In genomic region chr7:151128144-151128543, GRCh38 we compare ENCODE assay signal across 17 cellular contexts. TPM values are rescaled to one million over a fixed set of nuclear protein-coding genes. Genes with fewer than 3 reads are reported as not detected.
DNase-seq lines count a peak whose midpoint lies in the region; ATAC-seq and TF ChIP-seq lines count a peak whose summit lies in the region.
"Had no signal": no experiment of that assay in that cellular context is flagged by ENCODE, and none has a peak within 500 bp of the region (broad histone marks: within the 10 kb centered on the region; RNA-seq: fewer than 3 reads in every experiment).

No MANE protein-coding gene starts in this region.

- TF ChIP-seq CTCF in right atrium auricular region (IDR thresholded peaks at IDR 0.05) (no peak), nephron (IDR thresholded peaks at IDR 0.05; ENCODE audit: unreplicated experiment in 3 of 3) (no peak)

- H3K36me3 Mint-ChIP-seq in activated T-helper 1 cell treated with anti-CD3 and anti-CD28 coated beads, Interleukin-12 subunit alpha, Interleukin-12 subunit beta, Interleukin-2, Interleukin-4 antibody, amounts not matched to agents 30 ng/mL and 10 ng/mL and 1 ng/mL, durations not matched to agents 14 hours and 24 hours and 36 hours (ENCODE audit: low read depth): no peaks in the 10 kb centered on the region
- peaks cover 58% of the 10 kb centered on the region for H3K36me3 Mint-ChIP-seq in nephron (ENCODE audit: low read depth)

- H3K27ac Mint-ChIP-seq in activated T-helper 1 cell treated with anti-CD3 and anti-CD28 coated beads, Interleukin-12 subunit alpha, Interleukin-12 subunit beta, Interleukin-2, Interleukin-4 antibody, amounts not matched to agents 30 ng/mL and 10 ng/mL and 1 ng/mL, durations not matched to agents 14 hours and 24 hours and 36 hours: peak overlapping the region; percentile 11
- no peak overlapping the region for H3K27ac Mint-ChIP-seq in nephron
- H3K27ac Mint-ChIP-seq: B cell; CD4-positive, alpha-beta T cell; HFFc6 had no signal

- ATAC-seq in left ventricle myocardium superior (no peak), HG02884 (IDR thresholded peaks at IDR 0.05; ENCODE audit: unreplicated experiment) (no peak)
- ATAC-seq: GM12878 had no signal

- no peaks in the 10 kb centered on the region for H3K4me1 Mint-ChIP-seq in activated T-helper 1 cell treated with anti-CD3 and anti-CD28 coated beads, Interleukin-12 subunit alpha, Interleukin-12 subunit beta, Interleukin-2, Interleukin-4 antibody, amounts not matched to agents 30 ng/mL and 10 ng/mL and 1 ng/mL, durations not matched to agents 14 hours and 24 hours and 36 hours (ENCODE audit: low read depth)
- H3K4me1 Mint-ChIP-seq in nephron: peaks cover 52% of the 10 kb centered on the region

- H3K4me3 Mint-ChIP-seq in activated T-helper 1 cell treated with anti-CD3 and anti-CD28 coated beads, Interleukin-12 subunit alpha, Interleukin-12 subunit beta, Interleukin-2, Interleukin-4 antibody, amounts not matched to agents 30 ng/mL and 10 ng/mL and 1 ng/mL, durations not matched to agents 14 hours and 24 hours and 36 hours: no peak overlapping the region
- H3K4me3 Mint-ChIP-seq in nephron: peak overlapping the region in 2 of 3 experiments; percentile 6 to 54
- H3K4me3 Mint-ChIP-seq: B cell; CD4-positive, alpha-beta T cell; HFFc6 had no signal

- H3K36me3 ChIP-seq in right atrium auricular region: peaks cover 31% of the 10 kb centered on the region

- no peak overlapping the region for H3K4me3 ChIP-seq in right atrium auricular region
- H3K4me3 ChIP-seq: GM12878, HAP-1 had no signal

- no peak overlapping the region for H3K27ac ChIP-seq in right atrium auricular region

- H3K27me3 ChIP-seq in right atrium auricular region: no peaks in the 10 kb centered on the region

- no peaks in the 10 kb centered on the region for H3K9me3 ChIP-seq in right atrium auricular region
- H3K9me3 ChIP-seq: HAP-1 had no signal

- H3K4me1 ChIP-seq in right atrium auricular region: peaks cover 0 to 15% of the 10 kb centered on the region in 2 donors
- H3K4me1 ChIP-seq: HAP-1 had no signal

- intact Hi-C loops in left ventricle myocardium superior (cut with micrococcal nuclease): loop anchor here (5.0 kb wide), 1 partner anchor 44 kb away; no protein-coding TSS in a partner anchor
- intact Hi-C loops in activated T-helper 1 cell treated with anti-CD3 and anti-CD28 coated beads, Interleukin-12 subunit alpha, Interleukin-12 subunit beta, Interleukin-2, Interleukin-4 antibody, amounts not matched to agents 30 ng/mL and 10 ng/mL and 1 ng/mL, durations not matched to agents 14 hours and 24 hours and 36 hours (cut with micrococcal nuclease): no loop called here

- no peaks in the 10 kb centered on the region for H3K9me3 Mint-ChIP-seq in activated T-helper 1 cell treated with anti-CD3 and anti-CD28 coated beads, Interleukin-12 subunit alpha, Interleukin-12 subunit beta, Interleukin-2, Interleukin-4 antibody, amounts not matched to agents 30 ng/mL and 10 ng/mL and 1 ng/mL, durations not matched to agents 14 hours and 24 hours and 36 hours
- no peaks in the 10 kb centered on the region for H3K9me3 Mint-ChIP-seq in nephron
- H3K9me3 Mint-ChIP-seq: CD4-positive, alpha-beta T cell; HFFc6 had no signal

- H3K27me3 Mint-ChIP-seq in activated T-helper 1 cell treated with anti-CD3 and anti-CD28 coated beads, Interleukin-12 subunit alpha, Interleukin-12 subunit beta, Interleukin-2, Interleukin-4 antibody, amounts not matched to agents 30 ng/mL and 10 ng/mL and 1 ng/mL, durations not matched to agents 14 hours and 24 hours and 36 hours (ENCODE audit: insufficient read depth): no peaks in the 10 kb centered on the region
- peaks cover 14% of the 10 kb centered on the region for H3K27me3 Mint-ChIP-seq in nephron (ENCODE audit: low read depth)
- H3K27me3 Mint-ChIP-seq: CD4-positive, alpha-beta T cell had no signal

- DNase-seq in left ventricle myocardium superior (peak; percentile 20), right atrium auricular region (ENCODE audit: low spot score) (no peak), HK-2 (ENCODE audit: unreplicated experiment) (no peak)
- no peak for DNase-seq in activated T-helper 1 cell treated with anti-CD3 and anti-CD28 coated beads, Interleukin-12 subunit alpha, Interleukin-12 subunit beta, Interleukin-2, Interleukin-4 antibody, amounts not matched to agents 30 ng/mL and 10 ng/mL and 1 ng/mL, durations not matched to agents 14 hours and 24 hours and 36 hours (ENCODE audit: low spot score)
- DNase-seq in activated naive CD4-positive, alpha-beta T cell treated with Interleukin-2 at 50 U/mL for 16 hours: no peak
- DNase-seq: C1 segment of cervical spinal cord; CD4-positive, alpha-beta T cell; DMS79; HFFc6 had no signal

RNA-seq across cellular contexts. Expression of gene GBX1, which starts 39.4 kb away (rescaled TPM):
- 1.5 TPM for total RNA-seq in left ventricle myocardium superior
- not detected for total RNA-seq in right atrium auricular region
- not detected in 2 replicates for total RNA-seq in activated T-helper 1 cell treated with anti-CD3 and anti-CD28 coated beads, Interleukin-12 subunit alpha, Interleukin-12 subunit beta, Interleukin-2, Interleukin-4 antibody, amounts not matched to agents 30 ng/mL and 10 ng/mL and 1 ng/mL, durations not matched to agents 14 hours and 24 hours and 36 hours
- total RNA-seq: B cell; CD4-positive, alpha-beta T cell; G401; GM12878; H1; HFFc6 had no signal

RNA-seq across cellular contexts. Expression of gene AGAP3, which starts 41.9 kb away (rescaled TPM):
- total RNA-seq in left ventricle myocardium superior: 69.7 TPM
- total RNA-seq in right atrium auricular region: 10 to 100 TPM; 29.8 to 42.1 TPM
- total RNA-seq in activated T-helper 1 cell treated with anti-CD3 and anti-CD28 coated beads, Interleukin-12 subunit alpha, Interleukin-12 subunit beta, Interleukin-2, Interleukin-4 antibody, amounts not matched to agents 30 ng/mL and 10 ng/mL and 1 ng/mL, durations not matched to agents 14 hours and 24 hours and 36 hours: 52.9 and 58.0 TPM in 2 replicates

RNA-seq across cellular contexts. Expression of gene TMUB1, which starts 44.9 kb away (rescaled TPM):
- 38.7 TPM for total RNA-seq in left ventricle myocardium superior
- total RNA-seq in right atrium auricular region: 10 to 100 TPM; 28.0 to 53.6 TPM
- total RNA-seq in activated T-helper 1 cell treated with anti-CD3 and anti-CD28 coated beads, Interleukin-12 subunit alpha, Interleukin-12 subunit beta, Interleukin-2, Interleukin-4 antibody, amounts not matched to agents 30 ng/mL and 10 ng/mL and 1 ng/mL, durations not matched to agents 14 hours and 24 hours and 36 hours: 55.3 and 63.4 TPM in 2 replicates

RNA-seq across cellular contexts. Expression of gene FASTK, which starts 47.5 kb away (rescaled TPM):
- 79.4 TPM for total RNA-seq in left ventricle myocardium superior
- 10 to 100 TPM; 85.9 to 96.4 TPM for total RNA-seq in right atrium auricular region
- 92.6 and 96.3 TPM in 2 replicates for total RNA-seq in activated T-helper 1 cell treated with anti-CD3 and anti-CD28 coated beads, Interleukin-12 subunit alpha, Interleukin-12 subunit beta, Interleukin-2, Interleukin-4 antibody, amounts not matched to agents 30 ng/mL and 10 ng/mL and 1 ng/mL, durations not matched to agents 14 hours and 24 hours and 36 hours

RNA-seq across cellular contexts. Expression of gene ASB10, which starts 58.9 kb away (rescaled TPM):
- total RNA-seq in left ventricle myocardium superior (46.1 TPM), right atrium auricular region (10 to 100 TPM in 1 of 2 donors, 1 to 10 TPM in 1; 4.0 to 11.6 TPM)
- not detected in 2 replicates for total RNA-seq in activated T-helper 1 cell treated with anti-CD3 and anti-CD28 coated beads, Interleukin-12 subunit alpha, Interleukin-12 subunit beta, Interleukin-2, Interleukin-4 antibody, amounts not matched to agents 30 ng/mL and 10 ng/mL and 1 ng/mL, durations not matched to agents 14 hours and 24 hours and 36 hours
- total RNA-seq: A172; B cell; CD4-positive, alpha-beta T cell; G401; GM12878; H1; HFFc6 had no signal
